17 cellular contexts compared by ENCODE assay signal in the genomic region with DNA sequence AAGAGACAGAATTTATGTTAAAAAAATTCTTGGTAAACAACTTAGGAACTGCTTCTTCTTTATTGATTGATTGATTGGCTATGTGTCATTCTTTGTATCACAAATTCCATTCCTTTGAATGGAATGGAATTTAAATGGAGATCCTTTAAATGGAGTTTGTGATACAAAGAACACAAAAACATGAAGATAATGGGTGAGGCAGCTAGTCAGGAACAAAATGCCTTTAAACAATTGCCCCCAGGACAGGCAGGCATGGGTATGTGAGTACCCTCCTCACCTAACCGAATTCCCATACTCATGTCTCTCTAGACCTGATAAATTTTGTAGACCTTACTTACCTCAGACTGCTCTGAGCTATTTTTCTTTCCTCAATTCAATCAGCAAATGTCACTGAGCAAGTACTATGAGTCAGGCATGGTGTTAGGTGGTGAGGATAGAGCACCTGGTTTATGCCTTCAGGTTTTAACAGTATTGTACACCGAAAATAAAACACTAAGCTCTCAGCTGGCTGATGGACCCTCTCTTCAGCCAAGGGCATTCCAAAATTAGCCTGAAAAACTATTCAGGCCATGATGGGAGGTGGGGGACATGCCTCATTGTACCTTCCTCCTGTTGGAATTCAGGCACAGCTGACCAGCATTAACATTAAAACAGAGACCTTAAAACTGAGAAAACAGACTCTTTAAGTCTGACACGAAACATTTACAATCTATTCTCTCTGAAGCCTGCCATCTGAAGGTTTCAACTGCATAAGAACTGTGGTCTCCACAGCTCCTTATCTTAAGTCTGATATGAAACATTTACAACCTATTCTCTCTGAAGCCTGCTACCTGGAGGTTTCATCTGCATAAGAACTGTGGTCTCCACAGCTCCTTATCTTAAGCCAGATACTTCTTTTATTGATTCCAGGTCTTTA. TPM values are rescaled to one million over a fixed set of nuclear protein-coding genes. Genes with fewer than 3 reads are reported as not detected.
DNase-seq lines count a peak whose midpoint lies in the region; ATAC-seq, FAIRE-seq and TF ChIP-seq lines count a peak whose summit lies in the region.
"Had no signal": no experiment of that assay in that cellular context is flagged by ENCODE, and none has a peak within 500 bp of the region (broad histone marks: within the 10 kb centered on the region; RNA-seq: fewer than 3 reads in every experiment).

No MANE protein-coding gene starts in this region.

- no peaks in the 10 kb centered on the region for H3K27me3 ChIP-seq in HUES6 (ENCODE audit: control insufficient read depth, insufficient read depth, low read length)
- no peaks in the 10 kb centered on the region for H3K27me3 ChIP-seq in iPS DF 6.9 (ENCODE audit: control insufficient read depth, insufficient read depth, low read length)

- ATAC-seq in WTC11 = peak; percentile 20
- no peak for ATAC-seq in GM18858 (IDR thresholded peaks at IDR 0.05; ENCODE audit: unreplicated experiment)

- H3K36me3 Mint-ChIP-seq in WTC11 = peaks cover 10% of the 10 kb centered on the region

- H3K9me3 ChIP-seq in HUES6 (ENCODE audit: control insufficient read depth, insufficient read depth, low read depth, low read length) (no peaks in the 10 kb centered on the region), iPS DF 6.9 (ENCODE audit: control insufficient read depth, insufficient read depth, low read length) (no peaks in the 10 kb centered on the region)

- DNase-seq in WTC11 (ENCODE audit: low spot score) (no peak), iPS DF 6.9 (ENCODE audit: low read depth, low spot score) (no peak), frontal cortex (ENCODE audit: low spot score in 2 of 2) (no peak), NCI-H510A treated with DMSO at 0.1 percent for 48 hours (lab: John Stamatoyannopoulos, UW) (no peak)
- DNase-seq in activated naive CD4-positive, alpha-beta T cell treated with anti-CD3 and anti-CD28 coated beads, Interleukin-2, amount 50 U/mL, for 16 hours = no peak
- DNase-seq: ACHN, H7, NCI-H1092 treated with DMSO at 0.1 percent for 48 hours, NCI-H146, NCI-H2029 treated with DMSO at 0.1 percent for 48 hours, NCI-H446 treated with DMSO at 0.1 percent for 48 hours, SHP77 treated with DMSO at 0.1 percent for 48 hours had no signal

- POLR2A ChIA-PET in WTC11 (lab: Charles Lee) = interaction anchor here (0.6 kb wide), 1 partner anchor 59 kb away, joined by 3 read pairs; a partner anchor contains a TSS

- H3K4me3 ChIP-seq in HUES6 (ENCODE audit: low read depth, low read length) (peak overlapping the region; percentile 13), iPS DF 6.9 (ENCODE audit: low read length) (no peak overlapping the region)

- H3K36me3 ChIP-seq in HUES6 (ENCODE audit: control insufficient read depth, insufficient read depth, low read length) = no peaks in the 10 kb centered on the region
- H3K36me3 ChIP-seq in iPS DF 6.9 (ENCODE audit: control insufficient read depth, insufficient read depth, low read length) = no peaks in the 10 kb centered on the region

- CTCF ChIA-PET in WTC11 (lab: Charles Lee) = interaction anchor here (0.8 to 6.4 kb wide), 8 partner anchors 14 to 245 kb away, joined by 3 to 39 read pairs (median 6); a partner anchor contains a TSS

- H3K9me3 Mint-ChIP-seq in WTC11 = peaks cover 9% of the 10 kb centered on the region

- peaks cover 11% of the 10 kb centered on the region for H3K27me3 Mint-ChIP-seq in WTC11 (ENCODE audit: low read depth)

- peak overlapping the region; percentile 98 for H3K27ac Mint-ChIP-seq in WTC11

- H3K4me1 Mint-ChIP-seq in WTC11 = peaks cover 51% of the 10 kb centered on the region

- H3K4me3 Mint-ChIP-seq in WTC11 = peak overlapping the region; percentile 32

- no CpG with 5 or more reads among the region's 3 CpGs for WGBS in iPS DF 6.9 (ENCODE audit: insufficient coverage, insufficient read length)

- peak overlapping the region; percentile 92 for H3K9ac ChIP-seq in HUES6 (ENCODE audit: low read length)

- peaks cover 58% of the 10 kb centered on the region for H3K4me1 ChIP-seq in HUES6 (ENCODE audit: control insufficient read depth, insufficient read depth, low read length)
- H3K4me1 ChIP-seq in iPS DF 6.9 (ENCODE audit: control insufficient read depth, insufficient read depth, low read length) = peaks cover 8% of the 10 kb centered on the region; the same call in 1 of the 2 replicates

- FAIRE-seq in frontal cortex (lab: Jason Lieb, UNC) = no peak
- FAIRE-seq: D721Med, HTR-8/SVneo had no signal

- peak overlapping the region; percentile 83 for H3K27ac ChIP-seq in HUES6 (ENCODE audit: low read depth, low read length)
- peak overlapping the region; percentile 99 for H3K27ac ChIP-seq in iPS DF 6.9 (ENCODE audit: low read length)
- H3K27ac ChIP-seq: C4-2B had no signal

- TF ChIP-seq CTCF in WTC11 (IDR thresholded peaks at IDR 0.05) = no peak

TF ChIP-seq in WTC11, 78 proteins besides CTCF, POLR2A, EP300 and RAD21:
- TF ChIP-seq ZNF121 (CRISPR knock-in tag; IDR thresholded peaks at IDR 0.05) (no peak), SMAD4 (CRISPR knock-in tag; IDR thresholded peaks at IDR 0.05) (no peak), TEAD1 (CRISPR knock-in tag; IDR thresholded peaks at IDR 0.05) (peak; percentile 56; the same call in 1 of the 2 replicates)
- TF ChIP-seq, protein P1, sequence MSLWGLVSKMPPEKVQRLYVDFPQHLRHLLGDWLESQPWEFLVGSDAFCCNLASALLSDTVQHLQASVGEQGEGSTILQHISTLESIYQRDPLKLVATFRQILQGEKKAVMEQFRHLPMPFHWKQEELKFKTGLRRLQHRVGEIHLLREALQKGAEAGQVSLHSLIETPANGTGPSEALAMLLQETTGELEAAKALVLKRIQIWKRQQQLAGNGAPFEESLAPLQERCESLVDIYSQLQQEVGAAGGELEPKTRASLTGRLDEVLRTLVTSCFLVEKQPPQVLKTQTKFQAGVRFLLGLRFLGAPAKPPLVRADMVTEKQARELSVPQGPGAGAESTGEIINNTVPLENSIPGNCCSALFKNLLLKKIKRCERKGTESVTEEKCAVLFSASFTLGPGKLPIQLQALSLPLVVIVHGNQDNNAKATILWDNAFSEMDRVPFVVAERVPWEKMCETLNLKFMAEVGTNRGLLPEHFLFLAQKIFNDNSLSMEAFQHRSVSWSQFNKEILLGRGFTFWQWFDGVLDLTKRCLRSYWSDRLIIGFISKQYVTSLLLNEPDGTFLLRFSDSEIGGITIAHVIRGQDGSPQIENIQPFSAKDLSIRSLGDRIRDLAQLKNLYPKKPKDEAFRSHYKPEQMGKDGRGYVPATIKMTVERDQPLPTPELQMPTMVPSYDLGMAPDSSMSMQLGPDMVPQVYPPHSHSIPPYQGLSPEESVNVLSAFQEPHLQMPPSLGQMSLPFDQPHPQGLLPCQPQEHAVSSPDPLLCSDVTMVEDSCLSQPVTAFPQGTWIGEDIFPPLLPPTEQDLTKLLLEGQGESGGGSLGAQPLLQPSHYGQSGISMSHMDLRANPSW (CRISPR knock-in tag; conservative IDR thresholded peaks at IDR 0.05; ENCODE audit: low read depth) = no peak
TF ChIP-seq in WTC11: peak in this region for 1.

RNA-seq across cellular contexts. Expression of a gene that starts 58.9 kb away (rescaled TPM):
- total RNA-seq in WTC11 (2021) = 65.8 to 91.1 TPM (median 90.4 TPM) in 3 replicates
- total RNA-seq in frontal cortex = 17.5 TPM
